In the genomic region with DNA sequence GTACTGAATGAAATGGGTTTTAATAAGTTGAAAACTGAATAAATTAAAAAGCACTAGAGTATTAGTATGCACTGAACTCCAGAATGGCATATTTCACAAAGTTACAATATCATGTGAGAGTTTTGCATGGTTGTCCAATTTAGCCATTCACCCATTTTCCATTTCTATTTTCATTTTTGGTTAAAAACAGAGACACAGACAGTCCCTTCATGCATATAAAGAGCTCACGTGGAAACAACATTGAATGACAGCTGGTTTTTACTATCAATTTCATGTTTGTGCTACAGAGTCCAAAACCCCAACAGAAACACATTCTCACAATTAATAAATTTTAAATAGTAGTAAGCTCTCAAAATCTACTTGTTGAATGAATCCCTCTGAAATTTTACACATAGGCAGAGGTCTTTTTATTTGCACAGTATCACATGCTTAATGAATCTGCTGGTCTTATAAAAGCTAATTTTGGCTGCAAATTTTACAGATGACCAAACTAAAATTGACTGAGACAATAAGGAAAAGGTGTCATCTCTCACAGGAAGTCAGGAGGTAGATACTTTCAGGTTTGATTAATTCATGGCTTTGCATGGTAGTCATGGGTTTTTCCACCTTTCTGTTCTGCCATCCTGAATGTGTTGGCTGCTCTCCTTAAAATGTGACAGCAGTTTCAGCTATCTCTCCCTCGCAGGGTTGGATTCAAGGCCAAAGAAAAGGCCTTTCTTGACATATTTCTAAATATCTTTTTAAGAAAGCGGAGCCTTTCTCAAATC, we compare ENCODE assay signal across 14 cellular contexts. TPM values are rescaled to one million over a fixed set of nuclear protein-coding genes. Genes with fewer than 3 reads are reported as not detected.
DNase-seq lines count a peak whose midpoint lies in the region; ATAC-seq and TF ChIP-seq lines count a peak whose summit lies in the region.
"Had no signal": no experiment of that assay in that cellular context is flagged by ENCODE, and none has a peak within 500 bp of the region (broad histone marks: within the 10 kb centered on the region; RNA-seq: fewer than 3 reads in every experiment).

No MANE protein-coding gene starts in this region.

- H3K27ac ChIP-seq in lower lobe of right lung, result no peak overlapping the region
- H3K27ac ChIP-seq: prostate gland, stomach had no signal

- H3K4me1 ChIP-seq in lower lobe of right lung, result no peaks in the 10 kb centered on the region
- H3K4me1 ChIP-seq: prostate gland, stomach had no signal

- no peaks in the 10 kb centered on the region for H3K27me3 ChIP-seq in lower lobe of right lung (ENCODE audit: low read depth)
- H3K27me3 ChIP-seq: stomach had no signal

- no peak overlapping the region for H3K4me3 ChIP-seq in lower lobe of right lung
- H3K4me3 ChIP-seq: prostate gland, stomach had no signal

- no peak for TF ChIP-seq CTCF in lower lobe of right lung (IDR thresholded peaks at IDR 0.05)

- DNase-seq in NCI-H345 treated with DMSO at 0.1 percent for 48 hours (lab: John Stamatoyannopoulos, UW; ENCODE audit: unreplicated experiment) (no peak), NCI-H1694 treated with DMSO at 0.1 percent for 48 hours (lab: John Stamatoyannopoulos, UW) (no peak), erythroblast (lab: John Stamatoyannopoulos, UW) (no peak), lower lobe of right lung (no peak)
- DNase-seq: IMR-90; stimulated activated CD4-positive, alpha-beta T cell treated with anti-CD3 and anti-CD28 coated beads, Interleukin-4, amount 100 ng/mL, for 1 hour; stomach had no signal

- ATAC-seq in GM18498 (IDR thresholded peaks at IDR 0.05; ENCODE audit: unreplicated experiment) (peak; percentile 97), GM19452 (IDR thresholded peaks at IDR 0.05; ENCODE audit: unreplicated experiment) (peak; percentile 83), HG02840 (IDR thresholded peaks at IDR 0.05; ENCODE audit: low FRiP score, unreplicated experiment) (peak; percentile 93), HG03442 (IDR thresholded peaks at IDR 0.05; ENCODE audit: unreplicated experiment) (peak; percentile 90), lower lobe of right lung (no peak)

- intact Hi-C loops in lower lobe of right lung (cut with DNase I), result no loop called here

- H3K9me3 ChIP-seq in lower lobe of right lung, result no peaks in the 10 kb centered on the region
- H3K9me3 ChIP-seq: prostate gland, stomach had no signal

- no peak for TF ChIP-seq POLR2A in erythroblast (IDR thresholded peaks at IDR 0.05; ENCODE audit: low read length)

- H3K36me3 ChIP-seq in lower lobe of right lung, result no peaks in the 10 kb centered on the region
- H3K36me3 ChIP-seq: prostate gland, stomach had no signal

RNA-seq across cellular contexts. Expression of gene DDI1, which starts 20.6 kb away (rescaled TPM):
- not detected for total RNA-seq in lower lobe of right lung
- total RNA-seq: A673, IMR-90, mesenteric fat pad, stomach had no signal

Comparison
In these comparisons a context has a peak if more than half of its experiments do, and no peak if none do; other contexts are left out.
1. ATAC-seq: peak in GM18498 (single experiment), GM19452 (single experiment), HG02840 (single experiment) and HG03442 (single experiment); none in lower lobe of right lung (0 of 2).